ENCODE assay signal across 17 cellular contexts in the genomic region with DNA sequence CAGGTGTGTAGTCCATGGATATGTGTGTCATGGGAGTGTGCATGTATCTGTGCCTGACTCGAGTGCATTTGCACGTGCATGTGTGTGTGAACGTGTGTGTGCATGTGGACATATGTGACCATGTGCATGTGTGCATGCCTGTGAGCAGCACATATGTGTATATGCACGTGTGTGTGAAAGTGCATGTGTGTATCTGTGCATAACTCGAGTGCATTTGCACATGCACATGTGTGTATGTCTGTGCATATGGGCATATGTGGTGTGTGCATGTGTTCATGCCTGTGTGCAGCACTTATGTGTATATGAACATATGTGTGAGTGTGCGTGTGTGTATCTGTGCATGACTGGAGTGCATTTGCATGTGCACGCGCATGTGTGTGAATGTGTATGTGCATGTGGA.
"Had no signal": no experiment of that assay in that cellular context is flagged by ENCODE, and none has a peak within 500 bp of the region (broad histone marks: within the 10 kb centered on the region; RNA-seq: fewer than 3 reads in every experiment).

No MANE protein-coding gene starts in this region.

- H3K27me3 Mint-ChIP-seq: activated naive CD4-positive, alpha-beta T cell treated with anti-CD3 and anti-CD28 coated beads, Interleukin-2, amount 50 U/mL, for 24 hours; activated T-cell treated with anti-CD3 and anti-CD28 coated beads, Interleukin-2, amount 50 U/mL, for 24 hours had no signal

- H3K4me1 ChIP-seq: body of pancreas, colonic mucosa had no signal

- FAIRE-seq: keratinocyte had no signal

- H3K9me3 ChIP-seq: body of pancreas, colonic mucosa, transverse colon had no signal

- H3K4me3 Mint-ChIP-seq: activated naive CD4-positive, alpha-beta T cell treated with anti-CD3 and anti-CD28 coated beads, Interleukin-2, amount 50 U/mL, for 24 hours; activated T-cell treated with anti-CD3 and anti-CD28 coated beads, Interleukin-2, amount 50 U/mL, for 24 hours had no signal

- H3K27ac ChIP-seq: body of pancreas, colonic mucosa, transverse colon had no signal

- H3K4me3 ChIP-seq: body of pancreas, colonic mucosa, transverse colon had no signal

- H3K36me3 ChIP-seq: colonic mucosa, transverse colon had no signal

- ATAC-seq: body of pancreas; esophagus mucosa; left lobe of liver; stimulated activated naive CD8-positive, alpha-beta T cell treated with anti-CD3 and anti-CD28 coated beads, Interleukin-15, Interleukin-2, amounts not matched to agents 100 U/mL and 50 U/mL, for 24 hours had no signal

- H3K9me3 Mint-ChIP-seq: activated naive CD4-positive, alpha-beta T cell treated with anti-CD3 and anti-CD28 coated beads, Interleukin-2, amount 50 U/mL, for 24 hours; activated T-cell treated with anti-CD3 and anti-CD28 coated beads, Interleukin-2, amount 50 U/mL, for 24 hours; naive B cell had no signal

- H3K36me3 Mint-ChIP-seq: activated naive CD4-positive, alpha-beta T cell treated with anti-CD3 and anti-CD28 coated beads, Interleukin-2, amount 50 U/mL, for 24 hours; naive B cell had no signal

- DNase-seq: activated effector memory CD4-positive, alpha-beta T cell treated with Interleukin-2 at 50 U/mL for 16 hours; amniotic stem cell; body of pancreas; central memory CD4-positive, alpha-beta T cell; colonic mucosa; mammary epithelial cell; naive B cell; nucleus accumbens; stimulated activated CD4-positive, alpha-beta T cell treated with anti-CD3 and anti-CD28 coated beads, Interleukin-4, amount 100 ng/mL, for 1 hour; stimulated activated naive CD8-positive, alpha-beta T cell treated with anti-CD3 and anti-CD28 coated beads, Interleukin-15, Interleukin-2, amounts not matched to agents 100 U/mL and 50 U/mL, for 24 hours; T-helper 9 cell; transverse colon had no signal

- H3K27me3 ChIP-seq: body of pancreas had no signal
